In the genomic region with DNA sequence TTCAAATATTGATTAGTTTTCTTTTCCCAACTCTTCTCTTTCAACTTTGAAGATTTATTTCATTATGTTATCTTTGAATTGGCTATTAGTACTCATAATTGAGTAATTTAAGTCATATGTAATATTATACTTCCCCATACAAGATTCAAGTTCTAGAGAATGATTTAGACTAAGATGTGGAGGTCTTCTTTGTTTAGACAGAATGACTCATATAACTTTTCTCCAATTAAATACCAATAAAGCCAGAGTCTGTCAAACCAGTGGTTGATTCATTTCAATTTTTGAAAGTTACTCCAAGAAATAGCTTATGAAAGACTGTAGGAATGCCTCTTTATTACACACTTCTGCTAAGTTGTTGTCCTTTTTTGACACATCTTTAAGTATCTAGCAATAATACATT, we compare ENCODE assay signal across 33 cellular contexts.
DNase-seq lines count a peak whose midpoint lies in the region; ATAC-seq and TF ChIP-seq lines count a peak whose summit lies in the region.
"Had no signal": no experiment of that assay in that cellular context is flagged by ENCODE, and none has a peak within 500 bp of the region (broad histone marks: within the 10 kb centered on the region; RNA-seq: fewer than 3 reads in every experiment).

No MANE protein-coding gene starts in this region.

- TF ChIP-seq EP300 in SK-N-SH (IDR thresholded peaks at IDR 0.05; ENCODE audit: borderline replicate concordance in 1 of 2, low read depth in 1 of 2, low read length in 1 of 2) (no peak), esophagus muscularis mucosa (IDR thresholded peaks at IDR 0.05) (no peak)

- no peak overlapping the region for H2AFZ ChIP-seq in SK-N-SH (ENCODE audit: low read depth)
- no peak overlapping the region for H2AFZ ChIP-seq in PC-3 (ENCODE audit: low read length)

- no TSS peak for BruUV-seq in PC-3 (replicated peaks; lab: Mats Ljungman, UMichigan)

- H3F3A ChIP-seq in SK-N-SH (replicated peaks; ENCODE audit: insufficient read depth) (no peaks in the 10 kb centered on the region), PC-3 (ENCODE audit: low read length, unreplicated experiment) (no peaks in the 10 kb centered on the region)

- H3K4me3 ChIP-seq in SK-N-SH (ENCODE audit: low read depth in 2 of 2, low read length in 1 of 2) (no peak overlapping the region), PC-3 (ENCODE audit: low read length) (no peak overlapping the region), esophagus muscularis mucosa (no peak overlapping the region)
- H3K4me3 ChIP-seq: A549; BLaER1; BLaER1 treated with 17β-estradiol and CSF1 and Interleukin-3, amounts not matched to agents 10 nM and 100 nM had no signal

- POLR2A ChIA-PET in SK-N-SH (lab: Yijun Ruan, JAX) (no interaction called here), HEK293T (lab: Yijun Ruan, JAX) (no interaction called here), PC-3 (lab: Charles Lee; ENCODE audit: unreplicated experiment) (no interaction called here)

- H3K4me2 ChIP-seq in SK-N-SH, result no peak overlapping the region
- H3K4me2 ChIP-seq in PC-3 (ENCODE audit: low read length), result peak overlapping the region; percentile 54
- H3K4me2 ChIP-seq: A549; BLaER1; BLaER1 treated with 17β-estradiol and CSF1 and Interleukin-3, amounts not matched to agents 10 nM and 100 nM had no signal

- no peaks in the 10 kb centered on the region for H4K20me1 ChIP-seq in SK-N-SH (ENCODE audit: insufficient read depth)
- H4K20me1 ChIP-seq in PC-3 (ENCODE audit: low read length), result no peaks in the 10 kb centered on the region
- H4K20me1 ChIP-seq: BLaER1; BLaER1 treated with 17β-estradiol and CSF1 and Interleukin-3, amounts not matched to agents 10 nM and 100 nM had no signal

- H3K36me3 ChIP-seq in SK-N-SH (replicated peaks in 1 of 2; ENCODE audit: control insufficient read depth in 1 of 2, insufficient read depth in 2 of 2, low read length in 1 of 2) (no peaks in the 10 kb centered on the region), PC-3 (ENCODE audit: low read depth, low read length) (no peaks in the 10 kb centered on the region), esophagus muscularis mucosa (no peaks in the 10 kb centered on the region)
- H3K36me3 ChIP-seq: BE2C; BLaER1; BLaER1 treated with 17β-estradiol and CSF1 and Interleukin-3, amounts not matched to agents 10 nM and 100 nM had no signal

- intact Hi-C loops in PC-3 (cut with micrococcal nuclease), result no loop called here
- intact Hi-C loops in esophagus muscularis mucosa (cut with DNase I), result no loop called here

- H3K4me1 ChIP-seq in SK-N-SH (ENCODE audit: control insufficient read depth in 1 of 2, insufficient read depth in 2 of 2, low read depth in 1 of 2, low read length in 1 of 2) (no peaks in the 10 kb centered on the region), PC-3 (ENCODE audit: insufficient read depth, low read length) (peaks cover 12% of the 10 kb centered on the region), esophagus muscularis mucosa (no peaks in the 10 kb centered on the region)
- H3K4me1 ChIP-seq: A549; BE2C; BLaER1; BLaER1 treated with 17β-estradiol and CSF1 and Interleukin-3, amounts not matched to agents 10 nM and 100 nM; Caco-2 had no signal

- TF ChIP-seq POLR2A in esophagus muscularis mucosa (IDR thresholded peaks at IDR 0.05; ENCODE audit: low read depth), result no peak

- DNase-seq in SK-N-SH (no peak), A172 (ENCODE audit: low spot score) (peak; percentile 16), HEK293T (ENCODE audit: extremely low spot score) (no peak), PC-3 (peak; percentile 83), NCI-H2107 (lab: John Stamatoyannopoulos, UW) (no peak), esophagus muscularis mucosa (ENCODE audit: extremely low spot score) (no peak)
- DNase-seq in effector CD4-positive, alpha-beta T cell, result no peak
- DNase-seq: 8988T; ACHN; AML-193; BE2C; C1 segment of cervical spinal cord; Caco-2; Calu3; CD4-positive, alpha-beta memory T cell; CD4-positive, alpha-beta T cell; CD4-positive, CD25-positive, alpha-beta regulatory T cell; CD8-positive, alpha-beta memory T cell; CD8-positive, alpha-beta T cell; COR-L47; DMS 273 treated with DMSO at 0.1 percent for 48 hours; DMS153; DMS53; DMS79; DMS79 treated with DMSO at 0.1 percent for 48 hours; DND-41; EL had no signal

- ATAC-seq in SK-N-SH treated with all-trans-retinoic acid at 6 μM for 48 hours (no peak), PC-3 (peak; percentile 71)
- ATAC-seq: A549; CD8-positive, alpha-beta T cell had no signal

- H3K9me2 ChIP-seq in SK-N-SH (no peaks in the 10 kb centered on the region), PC-3 (replicated peaks; ENCODE audit: low read length) (no peaks in the 10 kb centered on the region)

- no peak overlapping the region for H3K9ac ChIP-seq in SK-N-SH
- no peak overlapping the region for H3K9ac ChIP-seq in PC-3 (ENCODE audit: low read length)
- H3K9ac ChIP-seq: BLaER1; BLaER1 treated with 17β-estradiol and CSF1 and Interleukin-3, amounts not matched to agents 10 nM and 100 nM had no signal

- H3K79me2 ChIP-seq in SK-N-SH (ENCODE audit: insufficient read depth) (no peaks in the 10 kb centered on the region), PC-3 (ENCODE audit: low read length) (no peaks in the 10 kb centered on the region)

- H3K27me3 ChIP-seq in SK-N-SH (ENCODE audit: insufficient read depth), result no peaks in the 10 kb centered on the region
- H3K27me3 ChIP-seq in PC-3 (ENCODE audit: low read length), result no peaks in the 10 kb centered on the region
- peaks cover 0 to 13% (median 0%) of the 10 kb centered on the region in 4 donors for H3K27me3 ChIP-seq in esophagus muscularis mucosa
- H3K27me3 ChIP-seq: BE2C; BLaER1; BLaER1 treated with 17β-estradiol and CSF1 and Interleukin-3, amounts not matched to agents 10 nM and 100 nM had no signal

- no peak overlapping the region for H3K27ac ChIP-seq in SK-N-SH (ENCODE audit: low read depth in 2 of 2, low read length in 1 of 2)
- H3K27ac ChIP-seq in PC-3 (ENCODE audit: low read length), result peak overlapping the region; percentile 43
- no peak overlapping the region for H3K27ac ChIP-seq in esophagus muscularis mucosa (replicated peaks in 1 of 4)
- H3K27ac ChIP-seq: 22Rv1; A549; BLaER1; BLaER1 treated with 17β-estradiol and CSF1 and Interleukin-3, amounts not matched to agents 10 nM and 100 nM; C4-2B had no signal

- H3K9me3 ChIP-seq in SK-N-SH, result no peaks in the 10 kb centered on the region
- no peaks in the 10 kb centered on the region for H3K9me3 ChIP-seq in PC-3 (ENCODE audit: low read length)
- peaks cover 0 to 3% (median under 1%) of the 10 kb centered on the region in 4 donors for H3K9me3 ChIP-seq in esophagus muscularis mucosa
- H3K9me3 ChIP-seq: BE2C, BLaER1, Caco-2 had no signal

- TF ChIP-seq CTCF in SK-N-SH (IDR thresholded peaks at IDR 0.05) (no peak), PC-3 (conservative IDR thresholded peaks at IDR 0.05; ENCODE audit: low read depth, low read length) (no peak), esophagus muscularis mucosa (IDR thresholded peaks at IDR 0.05) (no peak)

- TF ChIP-seq RAD21 in SK-N-SH (IDR thresholded peaks at IDR 0.05; ENCODE audit: low read length), result no peak

- CTCF ChIA-PET in SK-N-SH (lab: Yijun Ruan, JAX) (interaction anchor here (6.2 kb wide), 1 partner anchor 348 kb away, joined by 64 read pairs; no protein-coding TSS in a partner anchor), HEK293T (lab: Yijun Ruan, JAX) (no interaction called here), PC-3 (lab: Charles Lee) (interaction anchor here (0.6 to 1.0 kb wide), 2 partner anchors 114 to 347 kb away, joined by 4 read pairs; no protein-coding TSS in a partner anchor)

TF ChIP-seq in SK-N-SH treated with all-trans-retinoic acid at 6 μM for 48 hours, 23 proteins besides CTCF, POLR2A, EP300 and RAD21 (continues in another document):
- no peak for TF ChIP-seq OSR1 (CRISPR knock-in tag; IDR thresholded peaks at IDR 0.05)
- TF ChIP-seq PPARA (CRISPR knock-in tag; IDR thresholded peaks at IDR 0.05; ENCODE audit: borderline replicate concordance), result no peak
- TF ChIP-seq ZFP3 (CRISPR knock-in tag; IDR thresholded peaks at IDR 0.05), result no peak
- peak; percentile 87 for TF ChIP-seq ISL1 (CRISPR knock-in tag; IDR thresholded peaks at IDR 0.05)

TF ChIP-seq in SK-N-SH, 30 proteins besides CTCF, POLR2A, EP300 and RAD21:
- TF ChIP-seq RCOR1 (IDR thresholded peaks at IDR 0.05; ENCODE audit: low read length), result no peak
- TF ChIP-seq GABPA (IDR thresholded peaks at IDR 0.05; ENCODE audit: low read depth), result no peak
- no peak for TF ChIP-seq ELF1 (IDR thresholded peaks at IDR 0.05)
- no peak for TF ChIP-seq CHD2 (IDR thresholded peaks at IDR 0.05; ENCODE audit: low read length, partially characterized antibody)
- TF ChIP-seq RXRA (IDR thresholded peaks at IDR 0.05; ENCODE audit: borderline replicate concordance, low read depth), result no peak

TF ChIP-seq in HEK293T, 16 proteins besides CTCF, POLR2A, EP300 and RAD21:
- TF ChIP-seq LEF1 (IDR thresholded peaks at IDR 0.05; ENCODE audit: borderline replicate concordance), result no peak
- TF ChIP-seq TARDBP (IDR thresholded peaks at IDR 0.05), result no peak
- TF ChIP-seq, protein P1, sequence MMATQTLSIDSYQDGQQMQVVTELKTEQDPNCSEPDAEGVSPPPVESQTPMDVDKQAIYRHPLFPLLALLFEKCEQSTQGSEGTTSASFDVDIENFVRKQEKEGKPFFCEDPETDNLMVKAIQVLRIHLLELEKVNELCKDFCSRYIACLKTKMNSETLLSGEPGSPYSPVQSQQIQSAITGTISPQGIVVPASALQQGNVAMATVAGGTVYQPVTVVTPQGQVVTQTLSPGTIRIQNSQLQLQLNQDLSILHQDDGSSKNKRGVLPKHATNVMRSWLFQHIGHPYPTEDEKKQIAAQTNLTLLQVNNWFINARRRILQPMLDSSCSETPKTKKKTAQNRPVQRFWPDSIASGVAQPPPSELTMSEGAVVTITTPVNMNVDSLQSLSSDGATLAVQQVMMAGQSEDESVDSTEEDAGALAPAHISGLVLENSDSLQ (IDR thresholded peaks at IDR 0.05), result peak; percentile 55
- TF ChIP-seq ZNF384 (IDR thresholded peaks at IDR 0.05), result no peak
- no peak for TF ChIP-seq BHLHE40 (IDR thresholded peaks at IDR 0.05; ENCODE audit: borderline replicate concordance)
- no peak for TF ChIP-seq L3MBTL2 (conservative IDR thresholded peaks at IDR 0.05)
- TF ChIP-seq SUZ12 (IDR thresholded peaks at IDR 0.05), result no peak
- TF ChIP-seq FOXK2 (IDR thresholded peaks at IDR 0.05), result no peak

Comparison
In these comparisons a context has a peak if more than half of its experiments do, and no peak if none do; other contexts are left out.
1. DNase-seq: peak in A172 (single experiment) and PC-3 (single experiment); none in SK-N-SH (single experiment), HEK293T (single experiment), NCI-H2107 (single experiment), effector CD4-positive, alpha-beta T cell (single experiment) and esophagus muscularis mucosa (single experiment).